18 cellular contexts compared by ENCODE assay signal in the genomic region with DNA sequence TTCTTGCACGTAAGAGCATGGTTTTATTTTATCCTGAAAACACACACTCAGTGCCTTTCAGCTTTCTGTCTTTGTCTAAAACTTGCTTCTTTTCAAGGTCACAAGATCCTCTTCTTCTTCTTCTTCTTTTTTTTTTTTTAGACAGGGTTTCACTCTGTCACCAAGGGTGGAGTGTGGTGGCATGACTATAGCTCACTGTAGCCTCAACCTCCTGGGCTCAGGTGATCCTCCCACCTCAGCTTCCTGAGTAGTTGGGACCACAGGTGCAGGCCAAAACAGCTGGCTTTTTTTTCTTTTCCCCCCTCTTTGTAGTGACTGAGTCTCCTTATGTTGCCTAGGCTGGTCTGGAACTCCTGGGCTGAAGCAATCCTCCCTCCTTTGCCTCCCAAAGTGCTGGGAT.
"Had no signal": no experiment of that assay in that cellular context is flagged by ENCODE, and none has a peak within 500 bp of the region (broad histone marks: within the 10 kb centered on the region; RNA-seq: fewer than 3 reads in every experiment).

No MANE protein-coding gene starts in this region.

- H3K36me3 ChIP-seq: brain microvascular endothelial cell, ovary had no signal

- H3K9me3 Mint-ChIP-seq: activated CD4-positive, alpha-beta T cell treated with anti-CD3 and anti-CD28 coated beads, Interleukin-2, amount 10 ng/mL, durations not matched to agents 7 days and 5 days; activated naive CD4-positive, alpha-beta T cell treated with anti-CD3 and anti-CD28 coated beads, Interleukin-2, amount 50 U/mL, for 72 hours; activated T-helper 2 cell treated with anti-CD3 and anti-CD28 coated beads, Interferon-gamma antibody, Interleukin-2, Interleukin-4, amounts not matched to agents 10 μg/mL and 5 μg/mL and 100 μg/mL, durations not matched to agents 14 hours and 24 hours and 36 hours; central memory CD8-positive, alpha-beta T cell; nephron progenitor cell; stimulated activated naive CD8-positive, alpha-beta T cell treated with anti-CD3 and anti-CD28 coated beads, Interleukin-15, amount 100 ng/mL, for 72 hours had no signal

- H3K27me3 Mint-ChIP-seq: stimulated activated naive CD8-positive, alpha-beta T cell treated with anti-CD3 and anti-CD28 coated beads, Interleukin-15, amount 100 ng/mL, for 72 hours had no signal

- H3K27ac ChIP-seq: brain microvascular endothelial cell, foreskin keratinocyte, ovary had no signal

- H3K27me3 ChIP-seq: brain microvascular endothelial cell, foreskin keratinocyte, ovary, testis had no signal

- H3K4me3 ChIP-seq: ovary, testis had no signal

- H3K4me3 Mint-ChIP-seq: activated CD4-positive, alpha-beta T cell treated with anti-CD3 and anti-CD28 coated beads, Interleukin-2, amount 10 ng/mL, durations not matched to agents 7 days and 5 days; central memory CD8-positive, alpha-beta T cell; nephron progenitor cell; stimulated activated naive CD8-positive, alpha-beta T cell treated with anti-CD3 and anti-CD28 coated beads, Interleukin-15, amount 100 ng/mL, for 72 hours had no signal

- ATAC-seq: activated naive CD4-positive, alpha-beta T cell treated with anti-CD3 and anti-CD28 coated beads, Interleukin-2, amount 50 U/mL, for 72 hours; foreskin keratinocyte; stimulated activated naive CD8-positive, alpha-beta T cell treated with anti-CD3 and anti-CD28 coated beads, Interleukin-15, amount 100 ng/mL, for 72 hours had no signal

- H3K9me3 ChIP-seq: ovary, testis had no signal

- H3K27ac Mint-ChIP-seq: activated CD4-positive, alpha-beta T cell treated with anti-CD3 and anti-CD28 coated beads, Interleukin-2, amount 10 ng/mL, durations not matched to agents 7 days and 5 days; activated naive CD4-positive, alpha-beta T cell treated with anti-CD3 and anti-CD28 coated beads, Interleukin-2, amount 50 U/mL, for 72 hours; activated T-helper 2 cell treated with anti-CD3 and anti-CD28 coated beads, Interferon-gamma antibody, Interleukin-2, Interleukin-4, amounts not matched to agents 10 μg/mL and 5 μg/mL and 100 μg/mL, durations not matched to agents 14 hours and 24 hours and 36 hours; nephron progenitor cell; stimulated activated naive CD8-positive, alpha-beta T cell treated with anti-CD3 and anti-CD28 coated beads, Interleukin-15, amount 100 ng/mL, for 72 hours had no signal

- DNase-seq: activated CD4-positive, alpha-beta T cell treated with anti-CD3 and anti-CD28 coated beads, Interleukin-2, amount 10 ng/mL, durations not matched to agents 7 days and 5 days; activated T-cell treated with anti-CD3 and anti-CD28 coated beads for 4 hours; amygdala; brain microvascular endothelial cell; cortex of kidney; effector CD8-positive, alpha-beta T cell; foreskin keratinocyte; glutamatergic neuron; hypothalamus; nephron progenitor cell; ovary; stimulated activated CD4-positive, alpha-beta T cell treated with anti-CD3 and anti-CD28 coated beads, Interleukin-1b, Interleukin-23, amount 100 ng/mL, for 48 hours; stimulated activated naive CD8-positive, alpha-beta T cell treated with anti-CD3 and anti-CD28 coated beads, Interleukin-15, amount 100 ng/mL, for 72 hours; SW 1271 had no signal
